In the genomic region with DNA sequence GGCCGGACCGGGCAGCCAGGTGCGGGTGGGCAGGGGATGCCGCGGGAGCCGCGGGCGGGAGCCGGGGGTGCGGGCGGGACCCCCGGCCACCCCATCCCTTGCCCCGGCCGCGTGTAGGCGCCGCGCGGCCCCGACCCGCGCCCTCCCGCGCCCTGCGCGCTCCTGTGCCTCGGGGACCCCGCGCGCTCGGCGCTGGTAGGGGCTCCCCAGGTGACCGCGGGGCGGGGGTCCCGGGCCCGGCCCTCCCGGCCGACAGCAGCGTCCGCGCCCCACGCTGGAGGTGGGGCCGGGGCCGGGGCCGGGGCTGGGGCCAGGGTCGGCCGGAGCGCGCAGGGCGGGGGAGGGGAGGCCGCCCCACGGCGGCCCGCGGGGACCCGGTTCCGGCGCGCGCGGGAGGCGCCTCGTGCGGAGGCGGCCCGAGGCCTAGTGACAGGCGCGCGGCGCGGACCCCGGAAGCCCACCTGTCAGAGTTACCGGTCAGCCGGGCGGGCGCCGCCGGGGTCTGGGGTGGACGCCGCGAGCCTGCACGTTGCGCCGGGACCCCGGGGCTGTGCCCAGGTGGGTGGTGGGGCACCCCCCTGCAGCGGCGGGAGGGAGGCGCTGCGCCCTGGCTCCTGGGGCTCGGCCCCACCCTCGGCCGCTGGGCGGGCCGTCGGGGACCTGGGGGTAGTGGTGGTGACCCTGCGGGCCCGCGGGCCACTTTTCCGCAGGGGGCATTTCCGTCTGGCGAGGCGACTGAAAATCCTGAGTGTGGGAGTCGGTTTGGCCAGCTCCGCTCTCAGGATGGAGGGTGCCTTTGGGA, we compare ENCODE assay signal across 1 cellular context.
A peak's percentile ranks its signal among the peaks of the same experiment; 100 is the strongest.
TF ChIP-seq lines count a peak whose summit lies in the region.

No MANE protein-coding gene starts in this region.

TF ChIP-seq in A549, 52 proteins besides CTCF, POLR2A, EP300 and RAD21 (continued from another document):
- no peak for TF ChIP-seq MYC (IDR thresholded peaks at IDR 0.05; ENCODE audit: borderline replicate concordance, low read length)
- TF ChIP-seq, protein P1, sequence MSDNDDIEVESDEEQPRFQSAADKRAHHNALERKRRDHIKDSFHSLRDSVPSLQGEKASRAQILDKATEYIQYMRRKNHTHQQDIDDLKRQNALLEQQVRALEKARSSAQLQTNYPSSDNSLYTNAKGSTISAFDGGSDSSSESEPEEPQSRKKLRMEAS (IDR thresholded peaks at IDR 0.05) = 0 out of 2 replicates have a peak, but pooled peaks have one; percentile 17
